1 cellular context compared by ENCODE assay signal in the genomic region with DNA sequence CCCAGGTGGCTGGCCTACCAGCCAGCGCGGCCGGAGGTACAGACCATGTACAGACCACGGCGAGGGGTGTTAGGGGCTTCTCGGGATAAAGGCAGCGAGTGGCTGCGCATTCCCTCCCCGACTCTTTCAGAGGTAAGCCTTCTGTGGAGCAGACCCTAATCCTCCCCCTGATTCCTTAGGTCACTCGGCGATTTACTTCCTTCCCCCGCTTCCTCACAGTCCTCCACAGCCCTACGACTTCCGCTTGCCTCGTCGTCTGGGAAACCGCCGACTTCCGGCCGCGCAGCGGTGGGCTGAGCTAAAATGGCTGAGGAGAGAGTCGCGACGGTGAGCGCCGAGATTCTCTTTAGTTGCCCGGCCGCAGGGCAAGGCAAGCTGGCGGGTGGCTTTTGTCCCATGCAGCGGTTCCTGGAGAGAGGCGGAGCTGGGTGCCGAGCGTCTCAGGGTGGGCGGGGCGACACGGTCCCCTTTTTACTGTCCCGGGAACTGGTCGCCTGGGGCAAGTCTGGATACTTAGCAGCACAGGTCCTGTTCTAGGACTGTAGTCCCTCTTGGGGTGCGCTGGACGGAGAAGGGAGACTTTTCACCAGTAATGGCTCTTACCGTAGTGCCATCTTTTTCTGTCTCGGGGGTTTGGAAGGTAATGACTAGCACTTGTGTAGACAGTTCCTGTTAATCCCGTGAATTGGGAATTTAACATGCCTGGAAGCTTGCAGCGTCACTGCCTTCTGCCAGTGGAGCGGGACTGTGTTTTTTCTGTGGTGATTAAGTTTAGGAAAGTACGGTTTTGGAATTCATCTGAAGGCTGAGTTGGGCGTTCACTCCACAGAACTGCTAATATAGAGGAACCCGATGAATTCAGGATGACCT.
TF ChIP-seq lines count a peak whose summit lies in the region.

A gene with protein sequence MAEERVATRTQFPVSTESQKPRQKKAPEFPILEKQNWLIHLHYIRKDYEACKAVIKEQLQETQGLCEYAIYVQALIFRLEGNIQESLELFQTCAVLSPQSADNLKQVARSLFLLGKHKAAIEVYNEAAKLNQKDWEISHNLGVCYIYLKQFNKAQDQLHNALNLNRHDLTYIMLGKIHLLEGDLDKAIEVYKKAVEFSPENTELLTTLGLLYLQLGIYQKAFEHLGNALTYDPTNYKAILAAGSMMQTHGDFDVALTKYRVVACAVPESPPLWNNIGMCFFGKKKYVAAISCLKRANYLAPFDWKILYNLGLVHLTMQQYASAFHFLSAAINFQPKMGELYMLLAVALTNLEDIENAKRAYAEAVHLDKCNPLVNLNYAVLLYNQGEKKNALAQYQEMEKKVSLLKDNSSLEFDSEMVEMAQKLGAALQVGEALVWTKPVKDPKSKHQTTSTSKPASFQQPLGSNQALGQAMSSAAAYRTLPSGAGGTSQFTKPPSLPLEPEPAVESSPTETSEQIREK (plus strand): TSS at position 283 of the 870 bp plus-strand sequence. CDS start 21 bp downstream, at position 304.
A gene with protein sequence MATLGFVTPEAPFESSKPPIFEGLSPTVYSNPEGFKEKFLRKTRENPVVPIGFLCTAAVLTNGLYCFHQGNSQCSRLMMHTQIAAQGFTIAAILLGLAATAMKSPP (minus strand): TSS at position 258 of the 870 bp plus-strand sequence. CDS start 9,808 bp downstream, outside the sequence.

TF ChIP-seq in HEK293, 187 proteins besides CTCF, POLR2A, EP300 and RAD21 (continued from another document):
- TF ChIP-seq, protein P1, sequence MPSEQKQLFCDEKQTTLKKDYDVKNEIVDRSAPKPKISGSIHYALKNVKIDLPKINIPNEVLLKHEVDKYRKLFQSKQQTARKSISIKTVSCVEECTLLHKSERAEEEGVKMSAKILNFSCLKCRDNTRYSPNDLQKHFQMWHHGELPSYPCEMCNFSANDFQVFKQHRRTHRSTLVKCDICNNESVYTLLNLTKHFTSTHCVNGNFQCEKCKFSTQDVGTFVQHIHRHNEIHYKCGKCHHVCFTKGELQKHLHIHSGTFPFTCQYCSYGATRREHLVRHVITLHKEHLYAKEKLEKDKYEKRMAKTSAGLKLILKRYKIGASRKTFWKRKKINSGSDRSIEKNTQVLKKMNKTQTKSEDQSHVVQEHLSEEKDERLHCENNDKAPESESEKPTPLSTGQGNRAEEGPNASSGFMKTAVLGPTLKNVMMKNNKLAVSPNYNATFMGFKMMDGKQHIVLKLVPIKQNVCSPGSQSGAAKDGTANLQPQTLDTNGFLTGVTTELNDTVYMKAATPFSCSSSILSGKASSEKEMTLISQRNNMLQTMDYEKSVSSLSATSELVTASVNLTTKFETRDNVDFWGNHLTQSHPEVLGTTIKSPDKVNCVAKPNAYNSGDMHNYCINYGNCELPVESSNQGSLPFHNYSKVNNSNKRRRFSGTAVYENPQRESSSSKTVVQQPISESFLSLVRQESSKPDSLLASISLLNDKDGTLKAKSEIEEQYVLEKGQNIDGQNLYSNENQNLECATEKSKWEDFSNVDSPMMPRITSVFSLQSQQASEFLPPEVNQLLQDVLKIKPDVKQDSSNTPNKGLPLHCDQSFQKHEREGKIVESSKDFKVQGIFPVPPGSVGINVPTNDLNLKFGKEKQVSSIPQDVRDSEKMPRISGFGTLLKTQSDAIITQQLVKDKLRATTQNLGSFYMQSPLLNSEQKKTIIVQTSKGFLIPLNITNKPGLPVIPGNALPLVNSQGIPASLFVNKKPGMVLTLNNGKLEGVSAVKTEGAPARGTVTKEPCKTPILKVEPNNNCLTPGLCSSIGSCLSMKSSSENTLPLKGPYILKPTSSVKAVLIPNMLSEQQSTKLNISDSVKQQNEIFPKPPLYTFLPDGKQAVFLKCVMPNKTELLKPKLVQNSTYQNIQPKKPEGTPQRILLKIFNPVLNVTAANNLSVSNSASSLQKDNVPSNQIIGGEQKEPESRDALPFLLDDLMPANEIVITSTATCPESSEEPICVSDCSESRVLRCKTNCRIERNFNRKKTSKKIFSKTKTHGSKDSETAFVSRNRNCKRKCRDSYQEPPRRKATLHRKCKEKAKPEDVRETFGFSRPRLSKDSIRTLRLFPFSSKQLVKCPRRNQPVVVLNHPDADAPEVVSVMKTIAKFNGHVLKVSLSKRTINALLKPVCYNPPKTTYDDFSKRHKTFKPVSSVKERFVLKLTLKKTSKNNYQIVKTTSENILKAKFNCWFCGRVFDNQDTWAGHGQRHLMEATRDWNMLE (tag by site-specific recombination; conservative IDR thresholded peaks at IDR 0.05; ENCODE audit: low read depth): peak; percentile 93
- no peak for TF ChIP-seq ZNF404 (tag by site-specific recombination; IDR thresholded peaks at IDR 0.05)
- no peak for TF ChIP-seq ZNF785 (tag by site-specific recombination; IDR thresholded peaks at IDR 0.05)
- no peak for TF ChIP-seq ZNF140 (tag by site-specific recombination; IDR thresholded peaks at IDR 0.05)
- TF ChIP-seq, protein P2, sequence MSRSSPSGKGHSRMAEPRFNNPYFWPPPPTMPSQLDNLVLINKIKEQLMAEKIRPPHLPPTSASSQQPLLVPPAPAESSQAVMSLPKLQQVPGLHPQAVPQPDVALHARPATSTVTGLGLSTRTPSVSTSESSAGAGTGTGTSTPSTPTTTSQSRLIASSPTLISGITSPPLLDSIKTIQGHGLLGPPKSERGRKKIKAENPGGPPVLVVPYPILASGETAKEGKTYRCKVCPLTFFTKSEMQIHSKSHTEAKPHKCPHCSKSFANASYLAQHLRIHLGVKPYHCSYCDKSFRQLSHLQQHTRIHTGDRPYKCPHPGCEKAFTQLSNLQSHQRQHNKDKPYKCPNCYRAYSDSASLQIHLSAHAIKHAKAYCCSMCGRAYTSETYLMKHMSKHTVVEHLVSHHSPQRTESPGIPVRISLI (tag by site-specific recombination; IDR thresholded peaks at IDR 0.05): no peak
- TF ChIP-seq ZBTB21 (tag by site-specific recombination; IDR thresholded peaks at IDR 0.05): peak; percentile 71; the same call in 1 of the 2 replicates
- no peak for TF ChIP-seq ZNF830 (tag by site-specific recombination; IDR thresholded peaks at IDR 0.05; ENCODE audit: low read depth)
- no peak for TF ChIP-seq HOXA7 (CRISPR knock-in tag; IDR thresholded peaks at IDR 0.05; ENCODE audit: borderline replicate concordance)
- TF ChIP-seq ZNF624 (tag by site-specific recombination; IDR thresholded peaks at IDR 0.05): no peak
- TF ChIP-seq, protein P3, sequence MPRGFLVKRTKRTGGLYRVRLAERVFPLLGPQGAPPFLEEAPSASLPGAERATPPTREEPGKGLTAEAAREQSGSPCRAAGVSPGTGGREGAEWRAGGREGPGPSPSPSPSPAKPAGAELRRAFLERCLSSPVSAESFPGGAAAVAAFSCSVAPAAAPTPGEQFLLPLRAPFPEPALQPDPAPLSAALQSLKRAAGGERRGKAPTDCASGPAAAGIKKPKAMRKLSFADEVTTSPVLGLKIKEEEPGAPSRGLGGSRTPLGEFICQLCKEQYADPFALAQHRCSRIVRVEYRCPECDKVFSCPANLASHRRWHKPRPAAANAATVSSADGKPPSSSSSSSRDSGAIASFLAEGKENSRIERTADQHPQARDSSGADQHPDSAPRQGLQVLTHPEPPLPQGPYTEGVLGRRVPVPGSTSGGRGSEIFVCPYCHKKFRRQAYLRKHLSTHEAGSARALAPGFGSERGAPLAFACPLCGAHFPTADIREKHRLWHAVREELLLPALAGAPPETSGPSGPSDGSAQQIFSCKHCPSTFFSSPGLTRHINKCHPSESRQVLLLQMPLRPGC (tag by site-specific recombination; IDR thresholded peaks at IDR 0.05): peak; percentile 70
- peak; percentile 13; the same call in 1 of the 2 replicates for TF ChIP-seq ZNF394 (tag by site-specific recombination; IDR thresholded peaks at IDR 0.05; ENCODE audit: borderline replicate concordance)
- no peak for TF ChIP-seq ZNF670 (tag by site-specific recombination; IDR thresholded peaks at IDR 0.05; ENCODE audit: low read depth)
- TF ChIP-seq SP3 (tag by site-specific recombination; IDR thresholded peaks at IDR 0.05): peak; percentile 64
- TF ChIP-seq ZBTB17 (tag by site-specific recombination; IDR thresholded peaks at IDR 0.05): peak; percentile 100
- no peak for TF ChIP-seq ZNF16 (tag by site-specific recombination; IDR thresholded peaks at IDR 0.05; ENCODE audit: low read depth)
- 0 out of 2 replicates have a peak, but pooled peaks have one; percentile 36 for TF ChIP-seq ZNF76 (tag by site-specific recombination; IDR thresholded peaks at IDR 0.05; ENCODE audit: borderline replicate concordance, low read depth)
- TF ChIP-seq, protein P4, sequence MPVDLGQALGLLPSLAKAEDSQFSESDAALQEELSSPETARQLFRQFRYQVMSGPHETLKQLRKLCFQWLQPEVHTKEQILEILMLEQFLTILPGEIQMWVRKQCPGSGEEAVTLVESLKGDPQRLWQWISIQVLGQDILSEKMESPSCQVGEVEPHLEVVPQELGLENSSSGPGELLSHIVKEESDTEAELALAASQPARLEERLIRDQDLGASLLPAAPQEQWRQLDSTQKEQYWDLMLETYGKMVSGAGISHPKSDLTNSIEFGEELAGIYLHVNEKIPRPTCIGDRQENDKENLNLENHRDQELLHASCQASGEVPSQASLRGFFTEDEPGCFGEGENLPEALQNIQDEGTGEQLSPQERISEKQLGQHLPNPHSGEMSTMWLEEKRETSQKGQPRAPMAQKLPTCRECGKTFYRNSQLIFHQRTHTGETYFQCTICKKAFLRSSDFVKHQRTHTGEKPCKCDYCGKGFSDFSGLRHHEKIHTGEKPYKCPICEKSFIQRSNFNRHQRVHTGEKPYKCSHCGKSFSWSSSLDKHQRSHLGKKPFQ (tag by site-specific recombination; IDR thresholded peaks at IDR 0.05): 0 out of 2 replicates have a peak, but pooled peaks have one; percentile 45
- no peak for TF ChIP-seq ZNF426 (tag by site-specific recombination; IDR thresholded peaks at IDR 0.05)
- no peak for TF ChIP-seq ZNF530 (tag by site-specific recombination; IDR thresholded peaks at IDR 0.05; ENCODE audit: low read depth)
- no peak for TF ChIP-seq ZNF654 (tag by site-specific recombination; IDR thresholded peaks at IDR 0.05; ENCODE audit: low read depth)
- TF ChIP-seq, protein P5, sequence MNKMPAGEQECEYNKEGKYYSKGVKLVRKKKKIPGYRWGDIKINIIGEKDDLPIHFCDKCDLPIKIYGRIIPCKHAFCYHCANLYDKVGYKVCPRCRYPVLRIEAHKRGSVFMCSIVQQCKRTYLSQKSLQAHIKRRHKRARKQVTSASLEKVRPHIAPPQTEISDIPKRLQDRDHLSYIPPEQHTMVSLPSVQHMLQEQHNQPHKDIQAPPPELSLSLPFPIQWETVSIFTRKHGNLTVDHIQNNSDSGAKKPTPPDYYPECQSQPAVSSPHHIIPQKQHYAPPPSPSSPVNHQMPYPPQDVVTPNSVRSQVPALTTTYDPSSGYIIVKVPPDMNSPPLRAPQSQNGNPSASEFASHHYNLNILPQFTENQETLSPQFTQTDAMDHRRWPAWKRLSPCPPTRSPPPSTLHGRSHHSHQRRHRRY (tag by site-specific recombination; IDR thresholded peaks at IDR 0.05): no peak
- TF ChIP-seq ZNF214 (tag by site-specific recombination; IDR thresholded peaks at IDR 0.05; ENCODE audit: borderline replicate concordance): no peak
- no peak for TF ChIP-seq ZNF132 (tag by site-specific recombination; IDR thresholded peaks at IDR 0.05; ENCODE audit: borderline replicate concordance)
- no peak for TF ChIP-seq ZNF792 (tag by site-specific recombination; IDR thresholded peaks at IDR 0.05)
- TF ChIP-seq ZSCAN23 (tag by site-specific recombination; IDR thresholded peaks at IDR 0.05): no peak
- TF ChIP-seq, protein P6, sequence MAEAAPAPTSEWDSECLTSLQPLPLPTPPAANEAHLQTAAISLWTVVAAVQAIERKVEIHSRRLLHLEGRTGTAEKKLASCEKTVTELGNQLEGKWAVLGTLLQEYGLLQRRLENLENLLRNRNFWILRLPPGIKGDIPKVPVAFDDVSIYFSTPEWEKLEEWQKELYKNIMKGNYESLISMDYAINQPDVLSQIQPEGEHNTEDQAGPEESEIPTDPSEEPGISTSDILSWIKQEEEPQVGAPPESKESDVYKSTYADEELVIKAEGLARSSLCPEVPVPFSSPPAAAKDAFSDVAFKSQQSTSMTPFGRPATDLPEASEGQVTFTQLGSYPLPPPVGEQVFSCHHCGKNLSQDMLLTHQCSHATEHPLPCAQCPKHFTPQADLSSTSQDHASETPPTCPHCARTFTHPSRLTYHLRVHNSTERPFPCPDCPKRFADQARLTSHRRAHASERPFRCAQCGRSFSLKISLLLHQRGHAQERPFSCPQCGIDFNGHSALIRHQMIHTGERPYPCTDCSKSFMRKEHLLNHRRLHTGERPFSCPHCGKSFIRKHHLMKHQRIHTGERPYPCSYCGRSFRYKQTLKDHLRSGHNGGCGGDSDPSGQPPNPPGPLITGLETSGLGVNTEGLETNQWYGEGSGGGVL (tag by site-specific recombination; IDR thresholded peaks at IDR 0.05): peak; percentile 96
- peak; percentile 65 for TF ChIP-seq ZNF335 (tag by site-specific recombination; conservative IDR thresholded peaks at IDR 0.05)
- no peak for TF ChIP-seq ZBTB1 (tag by site-specific recombination; IDR thresholded peaks at IDR 0.05)
- TF ChIP-seq, protein P7, sequence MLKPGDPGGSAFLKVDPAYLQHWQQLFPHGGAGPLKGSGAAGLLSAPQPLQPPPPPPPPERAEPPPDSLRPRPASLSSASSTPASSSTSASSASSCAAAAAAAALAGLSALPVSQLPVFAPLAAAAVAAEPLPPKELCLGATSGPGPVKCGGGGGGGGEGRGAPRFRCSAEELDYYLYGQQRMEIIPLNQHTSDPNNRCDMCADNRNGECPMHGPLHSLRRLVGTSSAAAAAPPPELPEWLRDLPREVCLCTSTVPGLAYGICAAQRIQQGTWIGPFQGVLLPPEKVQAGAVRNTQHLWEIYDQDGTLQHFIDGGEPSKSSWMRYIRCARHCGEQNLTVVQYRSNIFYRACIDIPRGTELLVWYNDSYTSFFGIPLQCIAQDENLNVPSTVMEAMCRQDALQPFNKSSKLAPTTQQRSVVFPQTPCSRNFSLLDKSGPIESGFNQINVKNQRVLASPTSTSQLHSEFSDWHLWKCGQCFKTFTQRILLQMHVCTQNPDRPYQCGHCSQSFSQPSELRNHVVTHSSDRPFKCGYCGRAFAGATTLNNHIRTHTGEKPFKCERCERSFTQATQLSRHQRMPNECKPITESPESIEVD (tag by site-specific recombination; IDR thresholded peaks at IDR 0.05): no peak
- TF ChIP-seq ZNF837 (tag by site-specific recombination; IDR thresholded peaks at IDR 0.05): no peak
- TF ChIP-seq, protein P8, sequence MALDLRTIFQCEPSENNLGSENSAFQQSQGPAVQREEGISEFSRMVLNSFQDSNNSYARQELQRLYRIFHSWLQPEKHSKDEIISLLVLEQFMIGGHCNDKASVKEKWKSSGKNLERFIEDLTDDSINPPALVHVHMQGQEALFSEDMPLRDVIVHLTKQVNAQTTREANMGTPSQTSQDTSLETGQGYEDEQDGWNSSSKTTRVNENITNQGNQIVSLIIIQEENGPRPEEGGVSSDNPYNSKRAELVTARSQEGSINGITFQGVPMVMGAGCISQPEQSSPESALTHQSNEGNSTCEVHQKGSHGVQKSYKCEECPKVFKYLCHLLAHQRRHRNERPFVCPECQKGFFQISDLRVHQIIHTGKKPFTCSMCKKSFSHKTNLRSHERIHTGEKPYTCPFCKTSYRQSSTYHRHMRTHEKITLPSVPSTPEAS (tag by site-specific recombination; IDR thresholded peaks at IDR 0.05): peak; percentile 11; the same call in 1 of the 2 replicates
- TF ChIP-seq ZNF664 (tag by site-specific recombination; IDR thresholded peaks at IDR 0.05): no peak; the same call in 1 of the 2 replicates
- peak; percentile 64 for TF ChIP-seq ZNF366 (tag by site-specific recombination; conservative IDR thresholded peaks at IDR 0.05)
- TF ChIP-seq ZNF596 (tag by site-specific recombination; IDR thresholded peaks at IDR 0.05): no peak; the same call in 1 of the 2 replicates
- TF ChIP-seq HOXD13 (CRISPR knock-in tag; IDR thresholded peaks at IDR 0.05; ENCODE audit: borderline replicate concordance): no peak
